ENCODE assay signal across 2 cellular contexts in genomic region chr6:46985943-46986342, GRCh38.
TF ChIP-seq lines count a peak whose summit lies in the region.

No MANE protein-coding gene starts in this region.

TF ChIP-seq in endothelial cell of umbilical vein, 7 proteins besides CTCF, POLR2A, EP300 and RAD21 (continued from another document):
- TF ChIP-seq JUN (IDR thresholded peaks at IDR 0.05; ENCODE audit: borderline replicate concordance, insufficient read depth, insufficient read length, low read depth) = peak; percentile 5
- TF ChIP-seq FOS (IDR thresholded peaks at IDR 0.05; ENCODE audit: borderline replicate concordance, insufficient read depth, low read length) = peak; percentile 65

TF ChIP-seq in SK-N-SH treated with all-trans-retinoic acid at 6 μM for 48 hours, 23 proteins besides CTCF, POLR2A, EP300 and RAD21:
- TF ChIP-seq TSHZ2 (CRISPR knock-in tag; IDR thresholded peaks at IDR 0.05) = no peak
- TF ChIP-seq ZNF70 (CRISPR knock-in tag; IDR thresholded peaks at IDR 0.05) = no peak
